8 cellular contexts compared by ENCODE assay signal in the genomic region with DNA sequence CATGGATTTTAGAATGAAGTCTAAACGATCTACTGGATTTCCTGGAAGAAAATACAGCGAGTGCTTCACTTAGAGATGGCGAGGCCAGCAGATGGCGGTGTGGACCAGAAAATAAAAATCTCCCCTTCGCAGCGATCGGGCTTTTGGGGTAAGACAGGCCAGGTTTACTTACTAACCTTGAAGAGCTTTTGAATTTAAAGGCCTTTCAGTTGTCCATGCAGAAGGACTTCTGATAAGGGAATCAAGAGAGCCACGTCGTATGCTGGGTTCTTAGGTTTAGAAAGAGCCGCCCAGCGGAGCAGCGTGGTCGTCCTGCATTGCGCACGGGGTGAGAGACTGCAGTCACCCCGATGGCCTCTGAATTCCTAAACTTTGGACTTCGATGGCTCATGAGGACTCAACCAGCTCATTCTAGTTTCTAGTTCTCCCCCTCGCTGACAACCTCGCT.
A peak's percentile ranks its signal among the peaks of the same experiment; 100 is the strongest.
DNase-seq lines count a peak whose midpoint lies in the region; ATAC-seq and TF ChIP-seq lines count a peak whose summit lies in the region.

No MANE protein-coding gene starts in this region.

- no peaks in the 10 kb centered on the region for H4K20me1 ChIP-seq in GM23248 (ENCODE audit: insufficient read depth)

- POLR2A ChIA-PET in AG04450 (lab: Yijun Ruan, JAX) (no interaction called here), WTC11 (lab: Charles Lee) (no interaction called here)

- H3K9me3 ChIP-seq in AG04450 (ENCODE audit: control insufficient read depth, insufficient read depth, low read length), result no peaks in the 10 kb centered on the region
- no peaks in the 10 kb centered on the region for H3K9me3 ChIP-seq in GM23248 (ENCODE audit: low read depth)
- no peaks in the 10 kb centered on the region for H3K9me3 ChIP-seq in upper lobe of right lung

- CTCF ChIA-PET in AG04450 (lab: Charles Lee), result interaction anchor here (0.5 to 4.5 kb wide), 22 partner anchors 9 to 1616 kb away, joined by 3 to 36 read pairs (median 6); no protein-coding TSS in a partner anchor
- CTCF ChIA-PET in WTC11 (lab: Charles Lee), result interaction anchor here (0.6 to 5.2 kb wide), 41 partner anchors 8 to 1764 kb away, joined by 3 to 48 read pairs (median 4); a partner anchor contains a TSS

- H3F3A ChIP-seq in GM23248 (ENCODE audit: insufficient read depth), result no peaks in the 10 kb centered on the region

- no peaks in the 10 kb centered on the region for H3K36me3 Mint-ChIP-seq in WTC11

- DNase-seq in AG04450 (ENCODE audit: low read depth, low spot score), result peak; percentile 11
- DNase-seq in GM23248, result peak; percentile 66
- DNase-seq in NCI-H2196 treated with DMSO at 0.1 percent for 48 hours (lab: John Stamatoyannopoulos, UW; ENCODE audit: unreplicated experiment), result peak; percentile 23
- peak; percentile 68 for DNase-seq in WTC11 (ENCODE audit: low spot score)
- DNase-seq in erythroblast (lab: John Stamatoyannopoulos, UW), result peak; percentile 25 to 51
- peak; percentile 42 for DNase-seq in myocyte (ENCODE audit: low read depth)
- DNase-seq in upper lobe of right lung, result peak; percentile 74

- WGBS in GM23248 (ENCODE audit: low coverage in 1 of 2, low lambda C conversion rate in 2 of 2, missing lambda C conversion rate in 2 of 2), 2 experiments, result 38 to 41% methylated on average over 19 of the region's 19 CpGs

- H3K27me3 ChIP-seq in AG04450 (ENCODE audit: control insufficient read depth, insufficient read depth, low read length) (no peaks in the 10 kb centered on the region), GM23248 (replicated peaks; ENCODE audit: insufficient read depth) (peaks cover 14% of the 10 kb centered on the region), upper lobe of right lung (peaks cover 4% of the 10 kb centered on the region)

- H3K27ac Mint-ChIP-seq in WTC11, result no peak overlapping the region

- H3K36me3 ChIP-seq in GM23248 (ENCODE audit: low read depth), result no peaks in the 10 kb centered on the region
- H3K36me3 ChIP-seq in upper lobe of right lung, result no peaks in the 10 kb centered on the region

- H3K27me3 Mint-ChIP-seq in WTC11 (ENCODE audit: low read depth), result peaks cover 3% of the 10 kb centered on the region

- H3K4me2 ChIP-seq in GM23248 (ENCODE audit: unreplicated experiment), result no peak overlapping the region

- TF ChIP-seq CTCF in AG04450 (IDR thresholded peaks at IDR 0.05; ENCODE audit: low read depth, low read length) (peak; percentile 67), WTC11 (IDR thresholded peaks at IDR 0.05) (peak; percentile 67), upper lobe of right lung (IDR thresholded peaks at IDR 0.05) (peak; percentile 71)

- H3K79me2 ChIP-seq in GM23248 (ENCODE audit: insufficient read depth), result no peaks in the 10 kb centered on the region

- in situ Hi-C loops in GM23248 (cut with MboI), result no loop called here

- no peak overlapping the region for H3K9ac ChIP-seq in GM23248

- no peak for TF ChIP-seq POLR2A in erythroblast (IDR thresholded peaks at IDR 0.05; ENCODE audit: low read length)

- peak; percentile 78 for ATAC-seq in WTC11
- ATAC-seq in upper lobe of right lung, result peak; percentile 80
- ATAC-seq in GM19467 (IDR thresholded peaks at IDR 0.05; ENCODE audit: unreplicated experiment), result no peak

- H3K4me1 ChIP-seq in GM23248 (ENCODE audit: insufficient read depth) (no peaks in the 10 kb centered on the region), upper lobe of right lung (no peaks in the 10 kb centered on the region)

- no peak overlapping the region for H3K4me3 ChIP-seq in AG04450 (ENCODE audit: low read depth, low read length)
- no peak overlapping the region for H3K4me3 ChIP-seq in GM23248
- H3K4me3 ChIP-seq in upper lobe of right lung, result no peak overlapping the region

- no peak overlapping the region for H2AFZ ChIP-seq in GM23248

- H3K27ac ChIP-seq in AG04450 (ENCODE audit: low read depth, low read length) (no peak overlapping the region), GM23248 (no peak overlapping the region), upper lobe of right lung (no peak overlapping the region)

- no peaks in the 10 kb centered on the region for H3K9me2 ChIP-seq in GM23248 (ENCODE audit: insufficient read depth)

- intact Hi-C loops in upper lobe of right lung (cut with DNase I), result no loop called here

- H3K4me3 Mint-ChIP-seq in WTC11, result peak overlapping the region; percentile 46

- H3K9me3 Mint-ChIP-seq in WTC11, result peaks cover 10% of the 10 kb centered on the region; the same call in 1 of the 2 replicates

- H3K4me1 Mint-ChIP-seq in WTC11, result peaks cover 6% of the 10 kb centered on the region; the same call in 1 of the 2 replicates

TF ChIP-seq in WTC11, 78 proteins besides CTCF, POLR2A, EP300 and RAD21:
- TF ChIP-seq, protein P1, sequence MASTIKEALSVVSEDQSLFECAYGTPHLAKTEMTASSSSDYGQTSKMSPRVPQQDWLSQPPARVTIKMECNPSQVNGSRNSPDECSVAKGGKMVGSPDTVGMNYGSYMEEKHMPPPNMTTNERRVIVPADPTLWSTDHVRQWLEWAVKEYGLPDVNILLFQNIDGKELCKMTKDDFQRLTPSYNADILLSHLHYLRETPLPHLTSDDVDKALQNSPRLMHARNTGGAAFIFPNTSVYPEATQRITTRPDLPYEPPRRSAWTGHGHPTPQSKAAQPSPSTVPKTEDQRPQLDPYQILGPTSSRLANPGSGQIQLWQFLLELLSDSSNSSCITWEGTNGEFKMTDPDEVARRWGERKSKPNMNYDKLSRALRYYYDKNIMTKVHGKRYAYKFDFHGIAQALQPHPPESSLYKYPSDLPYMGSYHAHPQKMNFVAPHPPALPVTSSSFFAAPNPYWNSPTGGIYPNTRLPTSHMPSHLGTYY (CRISPR knock-in tag; IDR thresholded peaks at IDR 0.05), result no peak
- TF ChIP-seq TEAD1 (CRISPR knock-in tag; IDR thresholded peaks at IDR 0.05) (no peak), ETV6 (CRISPR knock-in tag; IDR thresholded peaks at IDR 0.05) (no peak), GABPB1 (CRISPR knock-in tag; IDR thresholded peaks at IDR 0.05) (no peak), JAZF1 (CRISPR knock-in tag; IDR thresholded peaks at IDR 0.05) (no peak), ELF4 (CRISPR knock-in tag; IDR thresholded peaks at IDR 0.05; ENCODE audit: low read depth) (no peak), SOX15 (CRISPR knock-in tag; IDR thresholded peaks at IDR 0.05) (no peak), ZNF121 (CRISPR knock-in tag; IDR thresholded peaks at IDR 0.05) (no peak), NR3C1 (CRISPR knock-in tag; conservative IDR thresholded peaks at IDR 0.05; ENCODE audit: low read depth) (no peak)
- TF ChIP-seq, protein P2, sequence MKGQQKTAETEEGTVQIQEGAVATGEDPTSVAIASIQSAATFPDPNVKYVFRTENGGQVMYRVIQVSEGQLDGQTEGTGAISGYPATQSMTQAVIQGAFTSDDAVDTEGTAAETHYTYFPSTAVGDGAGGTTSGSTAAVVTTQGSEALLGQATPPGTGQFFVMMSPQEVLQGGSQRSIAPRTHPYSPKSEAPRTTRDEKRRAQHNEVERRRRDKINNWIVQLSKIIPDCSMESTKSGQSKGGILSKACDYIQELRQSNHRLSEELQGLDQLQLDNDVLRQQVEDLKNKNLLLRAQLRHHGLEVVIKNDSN (CRISPR knock-in tag; IDR thresholded peaks at IDR 0.05), result no peak
- TF ChIP-seq, protein P3, sequence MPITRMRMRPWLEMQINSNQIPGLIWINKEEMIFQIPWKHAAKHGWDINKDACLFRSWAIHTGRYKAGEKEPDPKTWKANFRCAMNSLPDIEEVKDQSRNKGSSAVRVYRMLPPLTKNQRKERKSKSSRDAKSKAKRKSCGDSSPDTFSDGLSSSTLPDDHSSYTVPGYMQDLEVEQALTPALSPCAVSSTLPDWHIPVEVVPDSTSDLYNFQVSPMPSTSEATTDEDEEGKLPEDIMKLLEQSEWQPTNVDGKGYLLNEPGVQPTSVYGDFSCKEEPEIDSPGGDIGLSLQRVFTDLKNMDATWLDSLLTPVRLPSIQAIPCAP (CRISPR knock-in tag; IDR thresholded peaks at IDR 0.05), result no peak

Comparison
In these comparisons a context has a peak if more than half of its experiments do, and no peak if none do; other contexts are left out.
1. DNase-seq: peak in every context shown above with its lines; median percentile 74 in upper lobe of right lung; 68 in WTC11; 66 in GM23248; 42 in myocyte; 38 in erythroblast; 23 in NCI-H2196 treated with DMSO at 0.1 percent for 48 hours; 11 in AG04450.